9 cellular contexts compared by ENCODE assay signal in the genomic region with DNA sequence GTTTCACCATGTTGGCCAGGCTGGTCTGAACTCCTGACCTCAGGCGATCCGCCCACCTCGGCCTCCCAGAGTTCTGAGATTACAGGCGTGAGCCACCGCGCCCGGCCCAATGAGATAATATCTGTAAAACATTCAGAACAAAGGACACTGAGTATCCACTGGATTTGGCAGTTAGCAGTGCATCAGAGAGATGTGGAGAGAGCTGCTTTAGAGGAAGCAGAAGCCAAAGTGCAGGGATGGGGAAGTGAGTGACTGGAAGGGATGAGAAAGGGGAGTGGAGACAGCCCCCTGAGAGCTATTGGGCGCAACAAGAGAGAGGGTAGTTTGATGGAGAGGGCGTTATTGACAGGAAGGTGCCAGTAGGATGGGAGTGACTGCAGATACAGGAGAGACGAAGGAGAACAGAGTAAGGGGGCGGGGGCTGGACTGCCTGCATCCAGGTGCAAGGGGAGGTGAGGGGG.
DNase-seq lines count a peak whose midpoint lies in the region; TF ChIP-seq lines count a peak whose summit lies in the region.
"Had no signal": no experiment of that assay in that cellular context is flagged by ENCODE, and none has a peak within 500 bp of the region (broad histone marks: within the 10 kb centered on the region; RNA-seq: fewer than 3 reads in every experiment).

No MANE protein-coding gene starts in this region.

- DNase-seq in NCI-H1092 (lab: John Stamatoyannopoulos, UW) (peak; percentile 76), lung microvascular endothelial cell (ENCODE audit: low read depth in 2 of 2) (peak; percentile 18 to 40), dorsolateral prefrontal cortex (no peak), DMS114 treated with DMSO at 0.1 percent for 48 hours (lab: John Stamatoyannopoulos, UW; ENCODE audit: unreplicated experiment) (no peak), prostate gland (ENCODE audit: low spot score) (no peak), brain microvascular endothelial cell (no peak)

- H3K4me1 ChIP-seq in DOHH2 (ENCODE audit: control insufficient read depth, low read length), result peaks cover 48% of the 10 kb centered on the region
- H3K4me1 ChIP-seq in prostate gland (replicated peaks), result no peaks in the 10 kb centered on the region

- H3K9me2 ChIP-seq in DOHH2 (replicated peaks; ENCODE audit: control insufficient read depth, low read length) (no peaks in the 10 kb centered on the region), SU-DHL-6 (replicated peaks; ENCODE audit: insufficient read depth, low read length) (no peaks in the 10 kb centered on the region)

- H3K36me3 ChIP-seq in DOHH2 (ENCODE audit: control insufficient read depth, low read length) (no peaks in the 10 kb centered on the region), SU-DHL-6 (ENCODE audit: low read length) (no peaks in the 10 kb centered on the region), prostate gland (no peaks in the 10 kb centered on the region), brain microvascular endothelial cell (replicated peaks) (no peaks in the 10 kb centered on the region)
- H3K36me3 ChIP-seq: HAP-1 had no signal

- H2AFZ ChIP-seq in SU-DHL-6 (ENCODE audit: low read depth, low read length, severe bottlenecking), result no peak overlapping the region

- TF ChIP-seq CTCF in DOHH2 (IDR thresholded peaks at IDR 0.05; ENCODE audit: low read depth, low read length, poor library complexity, severe bottlenecking) (no peak), SU-DHL-6 (IDR thresholded peaks at IDR 0.05; ENCODE audit: insufficient read depth, low read length, poor library complexity, severe bottlenecking) (no peak), dorsolateral prefrontal cortex (IDR thresholded peaks at IDR 0.05 in 54 of 56, conservative IDR thresholded peaks at IDR 0.05 in 2 of 56; ENCODE audit: low read depth in 1 of 56, partially characterized antibody in 56 of 56) (no peak), prostate gland (IDR thresholded peaks at IDR 0.05) (no peak), brain microvascular endothelial cell (IDR thresholded peaks at IDR 0.05; ENCODE audit: low read depth, low read length, missing control alignments) (no peak)

- intact Hi-C loops in dorsolateral prefrontal cortex (cut with DNase I), result no loop called here
- intact Hi-C loops in prostate gland (cut with DNase I), result no loop called here

- H3K4me3 ChIP-seq in DOHH2 (ENCODE audit: low read length), result peak overlapping the region; percentile 66
- H3K4me3 ChIP-seq in SU-DHL-6 (ENCODE audit: insufficient read depth, low read length, poor library complexity, severe bottlenecking), result no peak overlapping the region
- peak overlapping the region in 8 of 59 donors; percentile 2 to 51 (median 32) for H3K4me3 ChIP-seq in dorsolateral prefrontal cortex
- H3K4me3 ChIP-seq in prostate gland, result no peak overlapping the region
- no peak overlapping the region for H3K4me3 ChIP-seq in brain microvascular endothelial cell (ENCODE audit: low read depth, low read length)
- H3K4me3 ChIP-seq: HAP-1 had no signal

- H3F3A ChIP-seq in DOHH2 (ENCODE audit: control insufficient read depth, insufficient read depth), result no peaks in the 10 kb centered on the region
- H3F3A ChIP-seq in SU-DHL-6 (ENCODE audit: insufficient read depth), result no peaks in the 10 kb centered on the region

- H3K4me2 ChIP-seq in DOHH2 (ENCODE audit: low read length), result peak overlapping the region; percentile 91
- H3K4me2 ChIP-seq in SU-DHL-6 (ENCODE audit: low read depth, low read length, poor library complexity, severe bottlenecking), result peak overlapping the region; percentile 19

- H3K9me3 ChIP-seq in DOHH2 (ENCODE audit: control insufficient read depth, insufficient read depth, low read length) (no peaks in the 10 kb centered on the region), SU-DHL-6 (ENCODE audit: insufficient read depth, low read length) (no peaks in the 10 kb centered on the region), prostate gland (no peaks in the 10 kb centered on the region)
- H3K9me3 ChIP-seq: HAP-1 had no signal

- H3K79me2 ChIP-seq in DOHH2 (ENCODE audit: control insufficient read depth, low read length), result no peaks in the 10 kb centered on the region
- H3K79me2 ChIP-seq in SU-DHL-6 (ENCODE audit: insufficient read depth, low read length), result no peaks in the 10 kb centered on the region

- 11% methylated on average over 11 of the region's 11 CpGs for WGBS in prostate gland

- no peak overlapping the region for H3K27ac ChIP-seq in DOHH2 (ENCODE audit: low read depth, low read length)
- H3K27ac ChIP-seq in SU-DHL-6 (ENCODE audit: low read depth, low read length), result no peak overlapping the region
- no peak overlapping the region for H3K27ac ChIP-seq in dorsolateral prefrontal cortex
- no peak overlapping the region for H3K27ac ChIP-seq in prostate gland
- no peak overlapping the region for H3K27ac ChIP-seq in brain microvascular endothelial cell

- H3K9ac ChIP-seq in SU-DHL-6 (ENCODE audit: low read length), result no peak overlapping the region

- H3K27me3 ChIP-seq in DOHH2 (ENCODE audit: control insufficient read depth, low read length) (peaks cover 13% of the 10 kb centered on the region), SU-DHL-6 (ENCODE audit: low read length) (no peaks in the 10 kb centered on the region), dorsolateral prefrontal cortex (peaks cover 0 to 7% (median 0%) of the 10 kb centered on the region in 45 donors), prostate gland (replicated peaks; ENCODE audit: insufficient read depth) (no peaks in the 10 kb centered on the region), brain microvascular endothelial cell (replicated peaks) (peaks cover 27% of the 10 kb centered on the region)

- in situ Hi-C loops in brain microvascular endothelial cell (cut with HindIII; ENCODE audit: low pct_ligation_motif_present, low sequenced_read_pairs), result no loop called here

- TF ChIP-seq POLR2A in prostate gland (IDR thresholded peaks at IDR 0.05), result no peak

- H4K20me1 ChIP-seq in DOHH2 (ENCODE audit: control insufficient read depth, insufficient read depth, low read depth, low read length), result no peaks in the 10 kb centered on the region
- H4K20me1 ChIP-seq in SU-DHL-6 (ENCODE audit: low read depth, low read length), result no peaks in the 10 kb centered on the region

Comparison
In these comparisons a context has a peak if more than half of its experiments do, and no peak if none do; other contexts are left out.
1. DNase-seq: peak in NCI-H1092 (single experiment) and lung microvascular endothelial cell (2 of 2); none in dorsolateral prefrontal cortex (0 of 10), DMS114 treated with DMSO at 0.1 percent for 48 hours (single experiment), prostate gland (single experiment) and brain microvascular endothelial cell (single experiment).